Comparison of ENCODE assay signal across 20 cellular contexts in the genomic region with DNA sequence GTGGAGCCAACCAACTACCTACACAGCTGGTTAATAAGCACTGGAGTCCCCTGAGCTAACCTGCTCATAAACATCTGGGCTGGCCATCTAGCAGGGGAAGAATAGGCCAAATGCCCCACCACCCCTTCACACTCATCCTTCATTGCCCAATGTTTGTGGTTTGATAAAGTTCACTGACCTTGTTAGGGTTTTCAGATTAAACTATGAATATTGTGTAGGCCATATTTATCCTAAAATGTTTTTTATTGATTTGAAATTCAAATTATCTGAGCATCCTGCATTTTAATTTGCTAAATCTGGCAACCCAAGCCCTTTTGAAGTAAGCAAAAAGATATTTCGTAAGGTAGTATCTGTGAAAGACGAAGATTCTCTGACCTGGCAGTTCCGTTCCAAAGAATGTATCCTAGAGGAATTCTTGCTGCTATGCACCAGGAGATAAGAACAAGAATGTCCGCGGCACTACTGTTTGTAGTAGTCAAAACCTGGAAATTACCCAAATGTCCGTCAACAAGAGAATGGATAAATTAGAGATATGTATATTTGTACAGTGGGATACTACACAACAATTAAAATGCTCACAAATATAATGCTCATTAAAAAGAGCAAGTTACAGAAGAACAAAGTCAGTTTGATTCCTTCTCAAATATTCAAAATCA.
"Had no signal": no experiment of that assay in that cellular context is flagged by ENCODE, and none has a peak within 500 bp of the region (broad histone marks: within the 10 kb centered on the region; RNA-seq: fewer than 3 reads in every experiment).

No MANE protein-coding gene starts in this region.

- H3K9me3 ChIP-seq: transverse colon, uterus had no signal

- H3K36me3 ChIP-seq: neural progenitor cell, transverse colon, uterus had no signal

- H3K4me2 ChIP-seq: neural progenitor cell had no signal

- H2AFZ ChIP-seq: neural progenitor cell had no signal

- H3K27ac Mint-ChIP-seq: activated naive CD8-positive, alpha-beta T cell treated with anti-CD3 and anti-CD28 coated beads, Interleukin-2, amount 10 ng/mL, durations not matched to agents 7 days and 5 days; memory B cell; naive B cell; neural progenitor cell; stimulated activated naive B cell treated with anti-CD40 and anti-IgM and Interleukin-4, amounts not matched to agents 10 μg/mL and 1 μg/mL and 100 μg/mL, for 72 hours had no signal

- H3K36me3 Mint-ChIP-seq: activated naive CD8-positive, alpha-beta T cell treated with anti-CD3 and anti-CD28 coated beads, Interleukin-2, amount 10 ng/mL, durations not matched to agents 7 days and 5 days; memory B cell; naive B cell; neural progenitor cell; stimulated activated naive B cell treated with anti-CD40 and anti-IgM and Interleukin-4, amounts not matched to agents 10 μg/mL and 1 μg/mL and 100 μg/mL, for 72 hours had no signal

- H3K9me3 Mint-ChIP-seq: activated naive CD8-positive, alpha-beta T cell treated with anti-CD3 and anti-CD28 coated beads, Interleukin-2, amount 10 ng/mL, durations not matched to agents 7 days and 5 days; activated T-cell treated with anti-CD3 and anti-CD28 coated beads, Interleukin-2, amount 50 U/mL, for 4 hours; memory B cell; naive B cell; neural progenitor cell; stimulated activated naive B cell treated with anti-CD40 and anti-IgM and Interleukin-4, amounts not matched to agents 10 μg/mL and 1 μg/mL and 100 μg/mL, for 72 hours had no signal

- H3K4me1 ChIP-seq: uterus had no signal

- H3K27me3 ChIP-seq: neural progenitor cell, transverse colon had no signal

- H3K4me3 Mint-ChIP-seq: activated naive CD8-positive, alpha-beta T cell treated with anti-CD3 and anti-CD28 coated beads, Interleukin-2, amount 10 ng/mL, durations not matched to agents 7 days and 5 days; activated T-cell treated with anti-CD3 and anti-CD28 coated beads, Interleukin-2, amount 50 U/mL, for 4 hours; memory B cell; naive B cell; neural progenitor cell; stimulated activated naive B cell treated with anti-CD40 and anti-IgM and Interleukin-4, amounts not matched to agents 10 μg/mL and 1 μg/mL and 100 μg/mL, for 72 hours had no signal

- H3K27me3 Mint-ChIP-seq: memory B cell; naive B cell; stimulated activated naive B cell treated with anti-CD40 and anti-IgM and Interleukin-4, amounts not matched to agents 10 μg/mL and 1 μg/mL and 100 μg/mL, for 72 hours had no signal

- ATAC-seq: activated T-cell treated with anti-CD3 and anti-CD28 coated beads, Interleukin-2, amount 50 U/mL, for 4 hours; left ventricle myocardium superior; stimulated activated naive B cell treated with anti-CD40 and anti-IgM and Interleukin-4, amounts not matched to agents 10 μg/mL and 1 μg/mL and 100 μg/mL, for 72 hours had no signal

- DNase-seq: activated CD4-positive, alpha-beta T cell treated with anti-CD3 and anti-CD28 coated beads for 1 hour; activated CD4-positive, alpha-beta T cell treated with anti-CD3 and anti-CD28 coated beads, Interleukin-2, amount 50 U/mL, for 1 hour; activated CD8-positive, alpha-beta memory T cell treated with anti-CD3 and anti-CD28 coated beads, Interleukin-2, amount 50 U/mL, for 4 hours; activated naive CD4-positive, alpha-beta T cell treated with Interleukin-2 at 50 U/mL for 16 hours; activated naive CD8-positive, alpha-beta T cell treated with anti-CD3 and anti-CD28 coated beads, Interleukin-2, amount 10 ng/mL, durations not matched to agents 7 days and 5 days; activated T-cell treated with anti-CD3 and anti-CD28 coated beads, Interleukin-2, amount 50 U/mL, for 4 hours; dermis blood vessel endothelial cell; effector CD8-positive, alpha-beta T cell; glutamatergic neuron; hippocampal formation; left ventricle myocardium superior; naive B cell; stimulated activated CD4-positive, alpha-beta T cell treated with anti-CD3 and anti-CD28 coated beads, Interleukin-2, amount 100 ng/mL, for 48 hours; stimulated activated CD8-positive, alpha-beta memory T cell treated with anti-CD3 and anti-CD28 coated beads, Interleukin-4, amount 100 ng/mL, for 48 hours; stimulated activated naive B cell treated with anti-CD40 and anti-IgM and Interleukin-4, amounts not matched to agents 10 μg/mL and 1 μg/mL and 100 μg/mL, for 72 hours; T-helper 1 cell; transverse colon; uterus had no signal

- H3K27ac ChIP-seq: neural progenitor cell, transverse colon, uterus had no signal

- H3K4me3 ChIP-seq: neural progenitor cell, transverse colon, uterus had no signal
